In the genomic region with DNA sequence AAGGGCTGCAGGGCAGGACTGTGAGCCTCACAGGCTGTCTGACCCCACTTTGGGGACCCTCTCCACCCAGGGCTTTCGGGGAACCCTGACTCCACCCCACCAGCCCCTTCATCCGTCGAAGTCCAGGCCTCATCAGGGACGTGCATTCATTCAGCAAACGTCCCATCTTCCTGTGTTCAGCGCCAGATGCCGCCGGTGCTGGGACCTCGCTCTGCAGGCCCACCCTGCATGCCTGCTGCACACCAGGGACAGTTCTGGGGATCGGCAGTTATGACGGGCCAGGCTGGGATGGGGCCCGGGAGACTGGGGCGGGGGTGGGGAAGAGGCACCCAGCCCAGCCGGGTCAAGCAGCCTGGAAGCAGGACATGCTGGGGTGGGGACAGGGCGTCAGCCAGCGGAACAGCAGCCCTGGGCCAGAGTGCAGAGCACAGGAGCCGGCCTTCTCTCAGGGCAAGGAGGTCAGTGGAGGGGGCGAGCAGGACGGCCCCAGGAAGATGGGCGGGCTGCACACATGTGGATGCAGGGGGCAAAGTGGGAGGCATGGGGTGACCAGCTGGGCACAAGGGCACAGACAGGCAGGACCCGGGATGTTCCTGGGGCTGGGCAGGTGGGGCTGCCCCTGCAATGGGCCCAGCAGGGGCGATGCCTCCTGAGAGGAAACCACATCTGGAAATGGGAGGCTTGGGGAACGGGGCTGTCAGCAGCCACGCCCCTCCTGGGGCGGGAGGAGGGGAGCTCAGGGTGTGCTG, we compare ENCODE assay signal across 1 cellular context.
TF ChIP-seq lines count a peak whose summit lies in the region.

No MANE protein-coding gene starts in this region.

TF ChIP-seq in HepG2, 621 proteins besides CTCF, POLR2A, EP300 and RAD21 (continues in another document):
- TF ChIP-seq AGO2 (optimal IDR thresholded peaks at IDR 0.05; ENCODE audit: low read depth, low read length) (peak; percentile 29), ZNF724P (CRISPR knock-in tag; IDR thresholded peaks at IDR 0.05; ENCODE audit: borderline replicate concordance) (peak; percentile 43; the same call in 1 of the 2 replicates), ZNF558 (CRISPR knock-in tag; IDR thresholded peaks at IDR 0.05; ENCODE audit: borderline replicate concordance) (0 out of 2 replicates have a peak, but pooled peaks have one; percentile 5), HNRNPH1 (optimal IDR thresholded peaks at IDR 0.05; ENCODE audit: low read depth, low read length) (peak; percentile 23), HNRNPK (IDR thresholded peaks at IDR 0.05; ENCODE audit: low read depth, low read length, poor library complexity, severe bottlenecking) (peak; percentile 33), RBM39 (IDR thresholded peaks at IDR 0.05; ENCODE audit: low read depth, low read length, poor library complexity, severe bottlenecking) (no peak), ZNF564 (CRISPR knock-in tag; IDR thresholded peaks at IDR 0.05) (peak; percentile 16; the same call in 1 of the 2 replicates), POLR2G (IDR thresholded peaks at IDR 0.05; ENCODE audit: low read depth, low read length) (peak; percentile 76), NCOA5 (CRISPR knock-in tag; IDR thresholded peaks at IDR 0.05) (0 out of 2 replicates have a peak, but pooled peaks have one; percentile 68), TBX3 (IDR thresholded peaks at IDR 0.05; ENCODE audit: borderline replicate concordance) (no peak), RBM22 (optimal IDR thresholded peaks at IDR 0.05; ENCODE audit: low read length) (peak; percentile 81), CENPT (CRISPR knock-in tag; IDR thresholded peaks at IDR 0.05; ENCODE audit: low read depth) (peak; percentile 74), ZFP82 (CRISPR knock-in tag; IDR thresholded peaks at IDR 0.05; ENCODE audit: borderline replicate concordance) (no peak), LCORL (IDR thresholded peaks at IDR 0.05) (no peak), LCORL (CRISPR knock-in tag; IDR thresholded peaks at IDR 0.05) (0 out of 2 replicates have a peak, but pooled peaks have one; percentile 7), NONO (IDR thresholded peaks at IDR 0.05) (no peak), NONO (CRISPR knock-in tag; conservative IDR thresholded peaks at IDR 0.05) (peak; percentile 13; the same call in 1 of the 2 replicates), PITX1 (CRISPR knock-in tag; IDR thresholded peaks at IDR 0.05) (peak; percentile 4; the same call in 1 of the 2 replicates), ZNF354B (CRISPR knock-in tag; IDR thresholded peaks at IDR 0.05) (no peak)
- TF ChIP-seq, protein P1, sequence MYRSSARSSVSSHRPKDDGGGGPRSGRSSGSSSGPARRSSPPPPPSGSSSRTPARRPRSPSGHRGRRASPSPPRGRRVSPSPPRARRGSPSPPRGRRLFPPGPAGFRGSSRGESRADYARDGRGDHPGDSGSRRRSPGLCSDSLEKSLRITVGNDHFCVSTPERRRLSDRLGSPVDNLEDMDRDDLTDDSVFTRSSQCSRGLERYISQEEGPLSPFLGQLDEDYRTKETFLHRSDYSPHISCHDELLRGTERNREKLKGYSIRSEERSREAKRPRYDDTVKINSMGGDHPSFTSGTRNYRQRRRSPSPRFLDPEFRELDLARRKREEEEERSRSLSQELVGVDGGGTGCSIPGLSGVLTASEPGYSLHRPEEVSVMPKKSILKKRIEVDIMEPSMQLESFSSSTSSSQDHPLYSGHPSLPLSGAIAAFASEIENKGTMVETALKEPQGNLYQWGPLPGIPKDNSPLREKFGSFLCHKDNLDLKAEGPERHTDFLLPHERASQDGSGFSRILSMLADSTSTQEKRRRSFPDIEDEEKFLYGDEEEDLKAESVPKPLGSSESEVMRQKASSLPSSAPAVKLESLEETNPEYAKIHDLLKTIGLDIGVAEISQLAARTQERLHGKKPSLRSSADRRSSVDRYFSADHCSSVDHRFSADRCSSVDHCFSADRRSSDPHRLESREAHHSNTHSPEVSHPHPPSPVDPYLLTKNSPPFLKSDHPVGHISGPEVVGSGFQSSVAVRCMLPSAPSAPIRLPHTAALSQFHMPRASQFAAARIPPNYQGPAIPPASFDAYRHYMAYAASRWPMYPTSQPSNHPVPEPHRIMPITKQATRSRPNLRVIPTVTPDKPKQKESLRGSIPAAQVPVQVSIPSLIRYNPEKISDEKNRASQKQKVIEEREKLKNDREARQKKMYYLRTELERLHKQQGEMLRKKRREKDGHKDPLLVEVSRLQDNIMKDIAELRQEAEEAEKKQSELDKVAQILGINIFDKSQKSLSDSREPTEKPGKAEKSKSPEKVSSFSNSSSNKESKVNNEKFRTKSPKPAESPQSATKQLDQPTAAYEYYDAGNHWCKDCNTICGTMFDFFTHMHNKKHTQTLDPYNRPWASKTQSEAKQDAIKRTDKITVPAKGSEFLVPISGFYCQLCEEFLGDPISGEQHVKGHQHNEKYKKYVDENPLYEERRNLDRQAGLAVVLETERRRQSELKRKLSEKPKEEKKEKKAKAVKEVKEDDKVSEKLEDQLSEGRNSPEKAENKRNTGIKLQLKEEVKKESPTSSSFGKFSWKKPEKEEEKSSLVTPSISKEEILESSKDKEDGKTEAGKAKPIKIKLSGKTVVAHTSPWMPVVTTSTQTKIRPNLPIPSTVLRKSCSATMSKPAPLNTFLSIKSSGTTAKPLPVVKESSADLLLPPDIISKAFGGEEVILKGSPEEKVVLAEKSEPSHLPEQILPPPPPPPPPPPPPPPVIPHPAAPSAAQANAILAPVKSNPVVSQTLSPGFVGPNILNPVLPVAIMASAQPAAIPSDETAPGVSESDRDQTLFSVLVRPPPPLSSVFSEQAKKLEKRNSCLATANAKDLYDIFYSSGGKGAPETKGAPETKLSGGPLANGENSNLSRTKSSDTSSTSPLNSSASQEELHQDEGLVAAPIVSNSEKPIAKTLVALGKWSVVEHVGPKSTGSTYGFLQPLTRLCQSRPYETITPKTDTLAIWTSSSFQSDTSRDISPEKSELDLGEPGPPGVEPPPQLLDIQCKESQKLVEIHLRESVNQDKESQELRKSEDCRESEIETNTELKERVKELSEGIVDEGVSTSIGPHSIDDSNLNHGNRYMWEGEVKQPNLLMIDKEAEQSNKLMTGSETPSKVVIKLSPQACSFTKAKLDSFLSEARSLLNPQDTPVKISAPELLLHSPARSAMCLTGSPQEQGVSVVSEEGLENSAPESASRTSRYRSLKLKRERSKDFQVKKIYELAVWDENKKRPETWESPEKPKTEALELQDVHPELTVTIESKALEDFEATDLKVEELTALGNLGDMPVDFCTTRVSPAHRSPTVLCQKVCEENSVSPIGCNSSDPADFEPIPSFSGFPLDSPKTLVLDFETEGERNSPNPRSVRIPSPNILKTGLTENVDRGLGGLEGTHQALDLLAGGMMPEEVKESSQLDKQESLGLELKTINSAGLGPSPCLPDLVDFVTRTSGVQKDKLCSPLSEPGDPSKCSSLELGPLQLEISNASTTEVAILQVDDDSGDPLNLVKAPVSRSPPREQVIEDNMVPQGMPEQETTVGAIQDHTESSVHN (CRISPR knock-in tag; IDR thresholded peaks at IDR 0.05), result no peak
- TF ChIP-seq, protein P2, sequence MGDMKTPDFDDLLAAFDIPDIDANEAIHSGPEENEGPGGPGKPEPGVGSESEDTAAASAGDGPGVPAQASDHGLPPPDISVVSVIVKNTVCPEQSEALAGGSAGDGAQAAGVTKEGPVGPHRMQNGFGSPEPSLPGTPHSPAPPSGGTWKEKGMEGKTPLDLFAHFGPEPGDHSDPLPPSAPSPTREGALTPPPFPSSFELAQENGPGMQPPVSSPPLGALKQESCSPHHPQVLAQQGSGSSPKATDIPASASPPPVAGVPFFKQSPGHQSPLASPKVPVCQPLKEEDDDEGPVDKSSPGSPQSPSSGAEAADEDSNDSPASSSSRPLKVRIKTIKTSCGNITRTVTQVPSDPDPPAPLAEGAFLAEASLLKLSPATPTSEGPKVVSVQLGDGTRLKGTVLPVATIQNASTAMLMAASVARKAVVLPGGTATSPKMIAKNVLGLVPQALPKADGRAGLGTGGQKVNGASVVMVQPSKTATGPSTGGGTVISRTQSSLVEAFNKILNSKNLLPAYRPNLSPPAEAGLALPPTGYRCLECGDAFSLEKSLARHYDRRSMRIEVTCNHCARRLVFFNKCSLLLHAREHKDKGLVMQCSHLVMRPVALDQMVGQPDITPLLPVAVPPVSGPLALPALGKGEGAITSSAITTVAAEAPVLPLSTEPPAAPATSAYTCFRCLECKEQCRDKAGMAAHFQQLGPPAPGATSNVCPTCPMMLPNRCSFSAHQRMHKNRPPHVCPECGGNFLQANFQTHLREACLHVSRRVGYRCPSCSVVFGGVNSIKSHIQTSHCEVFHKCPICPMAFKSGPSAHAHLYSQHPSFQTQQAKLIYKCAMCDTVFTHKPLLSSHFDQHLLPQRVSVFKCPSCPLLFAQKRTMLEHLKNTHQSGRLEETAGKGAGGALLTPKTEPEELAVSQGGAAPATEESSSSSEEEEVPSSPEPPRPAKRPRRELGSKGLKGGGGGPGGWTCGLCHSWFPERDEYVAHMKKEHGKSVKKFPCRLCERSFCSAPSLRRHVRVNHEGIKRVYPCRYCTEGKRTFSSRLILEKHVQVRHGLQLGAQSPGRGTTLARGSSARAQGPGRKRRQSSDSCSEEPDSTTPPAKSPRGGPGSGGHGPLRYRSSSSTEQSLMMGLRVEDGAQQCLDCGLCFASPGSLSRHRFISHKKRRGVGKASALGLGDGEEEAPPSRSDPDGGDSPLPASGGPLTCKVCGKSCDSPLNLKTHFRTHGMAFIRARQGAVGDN (CRISPR knock-in tag; IDR thresholded peaks at IDR 0.05), result peak; percentile 31; the same call in 1 of the 2 replicates
- TF ChIP-seq, protein P3, sequence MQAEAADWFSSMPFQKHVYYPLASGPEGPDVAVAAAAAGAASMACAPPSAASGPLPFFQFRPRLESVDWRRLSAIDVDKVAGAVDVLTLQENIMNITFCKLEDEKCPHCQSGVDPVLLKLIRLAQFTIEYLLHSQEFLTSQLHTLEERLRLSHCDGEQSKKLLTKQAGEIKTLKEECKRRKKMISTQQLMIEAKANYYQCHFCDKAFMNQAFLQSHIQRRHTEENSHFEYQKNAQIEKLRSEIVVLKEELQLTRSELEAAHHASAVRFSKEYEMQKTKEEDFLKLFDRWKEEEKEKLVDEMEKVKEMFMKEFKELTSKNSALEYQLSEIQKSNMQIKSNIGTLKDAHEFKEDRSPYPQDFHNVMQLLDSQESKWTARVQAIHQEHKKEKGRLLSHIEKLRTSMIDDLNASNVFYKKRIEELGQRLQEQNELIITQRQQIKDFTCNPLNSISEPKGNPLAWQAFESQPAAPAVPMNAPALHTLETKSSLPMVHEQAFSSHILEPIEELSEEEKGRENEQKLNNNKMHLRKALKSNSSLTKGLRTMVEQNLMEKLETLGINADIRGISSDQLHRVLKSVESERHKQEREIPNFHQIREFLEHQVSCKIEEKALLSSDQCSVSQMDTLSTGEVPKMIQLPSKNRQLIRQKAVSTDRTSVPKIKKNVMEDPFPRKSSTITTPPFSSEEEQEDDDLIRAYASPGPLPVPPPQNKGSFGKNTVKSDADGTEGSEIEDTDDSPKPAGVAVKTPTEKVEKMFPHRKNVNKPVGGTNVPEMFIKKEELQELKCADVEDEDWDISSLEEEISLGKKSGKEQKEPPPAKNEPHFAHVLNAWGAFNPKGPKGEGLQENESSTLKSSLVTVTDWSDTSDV (CRISPR knock-in tag; IDR thresholded peaks at IDR 0.05), result no peak
- TF ChIP-seq, protein P4, sequence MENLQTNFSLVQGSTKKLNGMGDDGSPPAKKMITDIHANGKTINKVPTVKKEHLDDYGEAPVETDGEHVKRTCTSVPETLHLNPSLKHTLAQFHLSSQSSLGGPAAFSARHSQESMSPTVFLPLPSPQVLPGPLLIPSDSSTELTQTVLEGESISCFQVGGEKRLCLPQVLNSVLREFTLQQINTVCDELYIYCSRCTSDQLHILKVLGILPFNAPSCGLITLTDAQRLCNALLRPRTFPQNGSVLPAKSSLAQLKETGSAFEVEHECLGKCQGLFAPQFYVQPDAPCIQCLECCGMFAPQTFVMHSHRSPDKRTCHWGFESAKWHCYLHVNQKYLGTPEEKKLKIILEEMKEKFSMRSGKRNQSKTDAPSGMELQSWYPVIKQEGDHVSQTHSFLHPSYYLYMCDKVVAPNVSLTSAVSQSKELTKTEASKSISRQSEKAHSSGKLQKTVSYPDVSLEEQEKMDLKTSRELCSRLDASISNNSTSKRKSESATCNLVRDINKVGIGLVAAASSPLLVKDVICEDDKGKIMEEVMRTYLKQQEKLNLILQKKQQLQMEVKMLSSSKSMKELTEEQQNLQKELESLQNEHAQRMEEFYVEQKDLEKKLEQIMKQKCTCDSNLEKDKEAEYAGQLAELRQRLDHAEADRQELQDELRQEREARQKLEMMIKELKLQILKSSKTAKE (CRISPR knock-in tag; IDR thresholded peaks at IDR 0.05; ENCODE audit: borderline replicate concordance), result 0 out of 2 replicates have a peak, but pooled peaks have one; percentile 19
